In genomic region chr9:69444791-69445190, GRCh38 we compare ENCODE assay signal across 30 cellular contexts.
"Had no signal": no experiment of that assay in that cellular context is flagged by ENCODE, and none has a peak within 500 bp of the region (broad histone marks: within the 10 kb centered on the region; RNA-seq: fewer than 3 reads in every experiment).

No MANE protein-coding gene starts in this region.

- H3K4me3 Mint-ChIP-seq: activated B cell treated with CpG ODN at 0.5 μM for 24 hours; activated CD8-positive, alpha-beta T cell treated with anti-CD3 and anti-CD28 coated beads for 36 hours; activated naive CD4-positive, alpha-beta T cell treated with anti-CD3 and anti-CD28 coated beads, Interleukin-2, amount 50 U/mL, for 24 hours; activated naive CD8-positive, alpha-beta T cell treated with anti-CD3 and anti-CD28 coated beads, Interleukin-2, amount 10 ng/mL, durations not matched to agents 7 days and 5 days; activated T-cell treated with anti-CD3 and anti-CD28 coated beads, Interleukin-2, amount 50 U/mL, for 72 hours; activated T-helper 17 cell treated with anti-CD3 and anti-CD28 coated beads, Interleukin-2, amount 50 U/mL, for 72 hours; T-cell had no signal

- H3K36me3 Mint-ChIP-seq: activated naive CD8-positive, alpha-beta T cell treated with anti-CD3 and anti-CD28 coated beads, Interleukin-2, amount 10 ng/mL, durations not matched to agents 7 days and 5 days; T-cell had no signal

- H3K27ac ChIP-seq: breast epithelium, KMS-11, Peyer's patch, VCaP had no signal

- H3K36me3 ChIP-seq: breast epithelium, Peyer's patch had no signal

- H3K4me1 ChIP-seq: breast epithelium, Peyer's patch had no signal

- H3K4me2 ChIP-seq: KMS-11 had no signal

- ATAC-seq: activated CD8-positive, alpha-beta T cell treated with anti-CD3 and anti-CD28 coated beads for 36 hours; activated T-cell treated with anti-CD3 and anti-CD28 coated beads, Interleukin-2, amount 50 U/mL, for 72 hours; activated T-helper 17 cell treated with anti-CD3 and anti-CD28 coated beads, Interleukin-2, amount 50 U/mL, for 72 hours; PC-3; SK-N-SH treated with all-trans-retinoic acid at 6 μM for 48 hours; T-cell had no signal

- H3K27me3 ChIP-seq: breast epithelium, Peyer's patch had no signal

- H3K27ac Mint-ChIP-seq: activated B cell treated with CpG ODN at 0.5 μM for 24 hours; activated CD8-positive, alpha-beta T cell treated with anti-CD3 and anti-CD28 coated beads for 36 hours; activated naive CD4-positive, alpha-beta T cell treated with anti-CD3 and anti-CD28 coated beads, Interleukin-2, amount 50 U/mL, for 24 hours; activated naive CD8-positive, alpha-beta T cell treated with anti-CD3 and anti-CD28 coated beads, Interleukin-2, amount 10 ng/mL, durations not matched to agents 7 days and 5 days; activated T-cell treated with anti-CD3 and anti-CD28 coated beads, Interleukin-2, amount 50 U/mL, for 72 hours; activated T-helper 17 cell treated with anti-CD3 and anti-CD28 coated beads, Interleukin-2, amount 50 U/mL, for 72 hours; T-cell had no signal

- H3K27me3 Mint-ChIP-seq: activated naive CD4-positive, alpha-beta T cell treated with anti-CD3 and anti-CD28 coated beads, Interleukin-2, amount 50 U/mL, for 24 hours; activated T-helper 17 cell treated with anti-CD3 and anti-CD28 coated beads, Interleukin-2, amount 50 U/mL, for 72 hours had no signal

- H3K4me3 ChIP-seq: breast epithelium, Peyer's patch had no signal

- H3K4me1 Mint-ChIP-seq: activated B cell treated with CpG ODN at 0.5 μM for 24 hours; activated naive CD8-positive, alpha-beta T cell treated with anti-CD3 and anti-CD28 coated beads, Interleukin-2, amount 10 ng/mL, durations not matched to agents 7 days and 5 days; activated T-helper 17 cell treated with anti-CD3 and anti-CD28 coated beads, Interleukin-2, amount 50 U/mL, for 72 hours had no signal

- H3K9ac ChIP-seq: KMS-11 had no signal

- DNase-seq: activated B cell treated with CpG ODN at 0.5 μM for 24 hours; activated CD4-positive, alpha-beta T cell treated with anti-CD3 and anti-CD28 coated beads for 4 hours; activated CD4-positive, CD25-positive, alpha-beta regulatory T cell treated with anti-CD3 and anti-CD28 coated beads, Interleukin-2, amount 50 U/mL, for 72 hours; activated CD8-positive, alpha-beta T cell treated with anti-CD3 and anti-CD28 coated beads for 36 hours; activated effector memory CD4-positive, alpha-beta T cell treated with anti-CD3 and anti-CD28 coated beads, Interleukin-2, amount 50 U/mL, for 16 hours; activated naive CD4-positive, alpha-beta T cell; activated naive CD8-positive, alpha-beta T cell treated with anti-CD3 and anti-CD28 coated beads, Interleukin-2, amount 10 ng/mL, durations not matched to agents 7 days and 5 days; activated T-cell treated with anti-CD3 and anti-CD28 coated beads, Interleukin-2, amount 50 U/mL, for 1 hour; activated T-cell treated with anti-CD3 and anti-CD28 coated beads, Interleukin-2, amount 50 U/mL, for 72 hours; MM.1S; MV-4-11; NCI-H1092; NCI-H1436 treated with DMSO at 0.1 percent for 48 hours; NCI-H1694 treated with DMSO at 0.1 percent for 48 hours; NCI-H2029; NCI-H510A; NK-92 treated with Interleukin-12 subunit alpha and Interleukin-12 subunit beta, amount 100 ng/mL, for 24 hours; PC-3; Peyer's patch; RPMI8226; SHP77 treated with DMSO at 0.1 percent for 48 hours; T-cell; T-helper 2 cell; T-helper 9 cell had no signal

- H3K9me3 Mint-ChIP-seq: activated CD8-positive, alpha-beta T cell treated with anti-CD3 and anti-CD28 coated beads for 36 hours; activated naive CD4-positive, alpha-beta T cell treated with anti-CD3 and anti-CD28 coated beads, Interleukin-2, amount 50 U/mL, for 24 hours; activated naive CD8-positive, alpha-beta T cell treated with anti-CD3 and anti-CD28 coated beads, Interleukin-2, amount 10 ng/mL, durations not matched to agents 7 days and 5 days; activated T-cell treated with anti-CD3 and anti-CD28 coated beads, Interleukin-2, amount 50 U/mL, for 72 hours; activated T-helper 17 cell treated with anti-CD3 and anti-CD28 coated beads, Interleukin-2, amount 50 U/mL, for 72 hours; T-cell had no signal

- H3K9me3 ChIP-seq: breast epithelium, Peyer's patch had no signal
